ENCODE assay signal across 17 cellular contexts in the genomic region with DNA sequence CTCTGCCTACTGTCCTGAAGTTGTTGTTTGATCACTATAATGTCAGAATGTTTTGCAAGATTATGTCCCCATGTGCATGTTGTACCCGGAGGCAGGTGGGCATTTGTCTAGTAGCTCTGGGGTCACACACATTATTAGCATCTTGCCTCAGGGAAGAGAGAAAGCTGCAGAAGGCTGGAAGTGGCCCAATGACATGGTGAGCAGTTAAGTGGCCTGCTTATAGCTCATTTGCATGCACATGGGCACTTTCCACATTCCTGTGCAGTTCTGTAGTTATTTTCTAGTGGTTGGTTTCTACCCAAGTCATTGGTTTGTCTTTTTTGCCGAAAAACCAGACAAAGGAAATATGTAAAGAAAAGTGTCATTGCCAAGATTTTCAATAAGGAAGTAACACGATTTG.
DNase-seq lines count a peak whose midpoint lies in the region; TF ChIP-seq lines count a peak whose summit lies in the region.
"Had no signal": no experiment of that assay in that cellular context is flagged by ENCODE, and none has a peak within 500 bp of the region (broad histone marks: within the 10 kb centered on the region; RNA-seq: fewer than 3 reads in every experiment).

No MANE protein-coding gene starts in this region.

- H3K9me3 ChIP-seq in GM23248 (ENCODE audit: low read depth) (no peaks in the 10 kb centered on the region), suprapubic skin (no peaks in the 10 kb centered on the region), Peyer's patch (no peaks in the 10 kb centered on the region)
- H3K9me3 ChIP-seq: BE2C had no signal

- no peak overlapping the region for H3K4me3 Mint-ChIP-seq in glutamatergic neuron (ENCODE audit: unreplicated experiment)
- H3K4me3 Mint-ChIP-seq: CD4-positive, alpha-beta T cell; GM23338 had no signal

- TF ChIP-seq EP300 in suprapubic skin (IDR thresholded peaks at IDR 0.05) = no peak

- H3K4me3 ChIP-seq in GM23248 (no peak overlapping the region), suprapubic skin (no peak overlapping the region), Peyer's patch (no peak overlapping the region)
- H3K4me3 ChIP-seq: GM12878, GM23338 had no signal

- H3F3A ChIP-seq in GM23248 (ENCODE audit: insufficient read depth) = peaks cover 33% of the 10 kb centered on the region

- peak overlapping the region; percentile 46 for H3K27ac Mint-ChIP-seq in glutamatergic neuron (ENCODE audit: unreplicated experiment)
- H3K27ac Mint-ChIP-seq: CD4-positive, alpha-beta T cell had no signal

- H4K20me1 ChIP-seq in GM23248 (ENCODE audit: insufficient read depth) = no peaks in the 10 kb centered on the region

- no peak overlapping the region for H2AFZ ChIP-seq in GM23248
- H2AFZ ChIP-seq: GM23338 had no signal

- H3K9ac ChIP-seq in GM23248 = no peak overlapping the region

- H3K4me2 ChIP-seq in GM23248 (ENCODE audit: unreplicated experiment) = no peak overlapping the region
- H3K4me2 ChIP-seq: GM23338 had no signal

- H3K27me3 ChIP-seq in GM23248 (replicated peaks; ENCODE audit: insufficient read depth) (no peaks in the 10 kb centered on the region), suprapubic skin (no peaks in the 10 kb centered on the region), Peyer's patch (no peaks in the 10 kb centered on the region)
- H3K27me3 ChIP-seq: BE2C had no signal

- no peaks in the 10 kb centered on the region for H3K9me2 ChIP-seq in GM23248 (ENCODE audit: insufficient read depth)

- peaks cover 16% of the 10 kb centered on the region for H3K36me3 Mint-ChIP-seq in glutamatergic neuron (ENCODE audit: unreplicated experiment)

- in situ Hi-C loops in GM23248 (cut with MboI) = no loop called here

- H3K4me1 ChIP-seq in GM23248 (ENCODE audit: insufficient read depth) (peaks cover 24% of the 10 kb centered on the region), suprapubic skin (peaks cover 37% of the 10 kb centered on the region), Peyer's patch (peaks cover 0 to 4% (median 0%) of the 10 kb centered on the region in 4 donors)

- TF ChIP-seq CTCF in glutamatergic neuron (IDR thresholded peaks at IDR 0.05; ENCODE audit: partially characterized antibody, unreplicated experiment) (no peak), suprapubic skin (IDR thresholded peaks at IDR 0.05) (no peak), Peyer's patch (IDR thresholded peaks at IDR 0.05) (no peak)

- H3K4me1 Mint-ChIP-seq in glutamatergic neuron (ENCODE audit: low read depth, unreplicated experiment) = peaks cover 66% of the 10 kb centered on the region

- H3K27me3 Mint-ChIP-seq in glutamatergic neuron (ENCODE audit: unreplicated experiment) = peaks cover 49% of the 10 kb centered on the region

- H3K36me3 ChIP-seq in GM23248 (ENCODE audit: low read depth) = peaks cover 70% of the 10 kb centered on the region
- peaks cover 8% of the 10 kb centered on the region for H3K36me3 ChIP-seq in suprapubic skin
- no peaks in the 10 kb centered on the region for H3K36me3 ChIP-seq in Peyer's patch

- H3K27ac ChIP-seq in GM23248 = 0 out of 2 replicates have a peak overlapping the region, but pooled peaks have one; percentile 12
- peak overlapping the region; percentile 77 for H3K27ac ChIP-seq in suprapubic skin
- no peak overlapping the region for H3K27ac ChIP-seq in Peyer's patch
- H3K27ac ChIP-seq: HL-60 had no signal

- 81 to 86% methylated on average over 3 of the region's 3 CpGs for WGBS in GM23248 (ENCODE audit: low coverage in 1 of 2, low lambda C conversion rate in 2 of 2, missing lambda C conversion rate in 2 of 2), 2 experiments
- 60% methylated on average over 3 of the region's 3 CpGs for WGBS in suprapubic skin

- H3K79me2 ChIP-seq in GM23248 (ENCODE audit: insufficient read depth) = peaks cover 95% of the 10 kb centered on the region

- TF ChIP-seq POLR2A in suprapubic skin (IDR thresholded peaks at IDR 0.05) = no peak
- no peak for TF ChIP-seq POLR2A in Peyer's patch (IDR thresholded peaks at IDR 0.05)

- DNase-seq in GM23248 (no peak), astrocyte of the hippocampus (ENCODE audit: low read depth, low spot score) (peak; percentile 63), glutamatergic neuron (no peak), suprapubic skin (ENCODE audit: low spot score in 2 of 2) (no peak), Peyer's patch (no peak), medulla oblongata (ENCODE audit: extremely low spot score) (no peak), superior temporal gyrus (ENCODE audit: extremely low spot score) (no peak)
- no peak for DNase-seq in stimulated activated CD4-positive, alpha-beta T cell treated with anti-CD3 and anti-CD28 coated beads, Interleukin-4, amount 100 ng/mL, for 1 hour
- DNase-seq: ACHN; BE2C; C1 segment of cervical spinal cord; CD4-positive, alpha-beta T cell; DMS79 treated with DMSO at 0.1 percent for 48 hours; HCEC 1CT had no signal

- peaks cover 65% of the 10 kb centered on the region for H3K9me3 Mint-ChIP-seq in glutamatergic neuron (ENCODE audit: unreplicated experiment)
- H3K9me3 Mint-ChIP-seq: CD4-positive, alpha-beta T cell; GM23338 had no signal

Comparison
In these comparisons a context has a peak if more than half of its experiments do, and no peak if none do; other contexts are left out.
1. H3K27ac ChIP-seq: peak in GM23248 (single experiment) and suprapubic skin (single experiment); none in Peyer's patch (0 of 4).